In genomic region chr6:4017058-4017457, GRCh38 we compare ENCODE assay signal across 1 cellular context.
TF ChIP-seq lines count a peak whose summit lies in the region.

No MANE protein-coding gene starts in this region.

TF ChIP-seq in SK-N-SH, 30 proteins besides CTCF, POLR2A, EP300 and RAD21 (continued from another document):
- TF ChIP-seq REST (IDR thresholded peaks at IDR 0.05; ENCODE audit: low read depth, low read length) (no peak), TAF1 (IDR thresholded peaks at IDR 0.05; ENCODE audit: borderline replicate concordance, low read depth, low read length) (no peak), SIN3A (IDR thresholded peaks at IDR 0.05; ENCODE audit: borderline replicate concordance, low read depth, low read length) (no peak)
